Comparison of ENCODE assay signal across 15 cellular contexts in genomic region chr10:28564905-28565304, GRCh38. TPM values are rescaled to one million over a fixed set of nuclear protein-coding genes. Genes with fewer than 3 reads are reported as not detected.
DNase-seq lines count a peak whose midpoint lies in the region; ATAC-seq and TF ChIP-seq lines count a peak whose summit lies in the region.
"Had no signal": no experiment of that assay in that cellular context is flagged by ENCODE, and none has a peak within 500 bp of the region (broad histone marks: within the 10 kb centered on the region; RNA-seq: fewer than 3 reads in every experiment).

No MANE protein-coding gene starts in this region.

- H2AFZ ChIP-seq in GM23338 (no peak overlapping the region), mesenchymal stem cell (ENCODE audit: low read depth, low read length) (no peak overlapping the region)

- H2BK5ac ChIP-seq in mesenchymal stem cell (ENCODE audit: low read depth, low read length, poor library complexity, severe bottlenecking): no peak overlapping the region

- H3K18ac ChIP-seq in mesenchymal stem cell (ENCODE audit: low read depth in 1 of 2, low read length in 2 of 2): no peak overlapping the region

- H3K23ac ChIP-seq in mesenchymal stem cell (ENCODE audit: low read length in 2 of 2): no peak overlapping the region

- no peak overlapping the region for H3K4me2 ChIP-seq in GM23338
- no peak overlapping the region for H3K4me2 ChIP-seq in mesenchymal stem cell (ENCODE audit: low read length, poor library complexity, severe bottlenecking)

- no peak overlapping the region for H2BK12ac ChIP-seq in mesenchymal stem cell (ENCODE audit: low read length in 2 of 2)

- no peak overlapping the region for H4K8ac ChIP-seq in mesenchymal stem cell (ENCODE audit: low read length)

- no peaks in the 10 kb centered on the region for H3F3A ChIP-seq in GM23338 (replicated peaks; ENCODE audit: low read depth)

- no peaks in the 10 kb centered on the region for H3K9me3 ChIP-seq in mesenchymal stem cell (ENCODE audit: control insufficient read depth, low read length)
- H3K9me3 ChIP-seq: Caco-2, left lung, neutrophil, tibial nerve had no signal

- no peak overlapping the region for H2BK15ac ChIP-seq in mesenchymal stem cell (ENCODE audit: low read depth, poor library complexity, severe bottlenecking)

- no peaks in the 10 kb centered on the region for H3K79me1 ChIP-seq in mesenchymal stem cell (replicated peaks; ENCODE audit: low read length, poor library complexity, severe bottlenecking)

- H3K4me1 ChIP-seq in GM23338 (ENCODE audit: insufficient read depth) (peaks cover 22% of the 10 kb centered on the region), mesenchymal stem cell (ENCODE audit: control insufficient read depth, insufficient read depth, low read depth, low read length) (peaks cover 8% of the 10 kb centered on the region)

- DNase-seq in GM12865 (ENCODE audit: low read depth): peak; percentile 18
- DNase-seq in GM23338 (ENCODE audit: low spot score): no peak
- DNase-seq in NCI-H526 treated with DMSO at 0.1 percent for 48 hours (lab: John Stamatoyannopoulos, UW): peak; percentile 36
- peak; percentile 20 for DNase-seq in fibroblast of the aortic adventitia (ENCODE audit: low read depth)
- DNase-seq in mesenchymal stem cell: no peak
- DNase-seq in NCI-H345 (lab: John Stamatoyannopoulos, UW): no peak
- DNase-seq in stimulated activated CD4-positive, alpha-beta T cell treated with anti-CD3 and anti-CD28 coated beads, Interleukin-4, amount 100 ng/mL, for 4 hours: no peak
- DNase-seq: Caco-2, left lung, NCI-H1417, SHP77 had no signal

- H2BK120ac ChIP-seq in mesenchymal stem cell (ENCODE audit: low read depth, low read length): no peak overlapping the region

- H3K79me2 ChIP-seq in GM23338 (replicated peaks; ENCODE audit: insufficient read depth): peaks cover 100% of the 10 kb centered on the region

- no peak overlapping the region for H3K27ac Mint-ChIP-seq in GM23338

- H3K36me3 Mint-ChIP-seq in GM23338 (ENCODE audit: low read depth): peaks cover 33% of the 10 kb centered on the region; the same call in 2 of the 3 replicates

- ATAC-seq in GM23338 (no peak), HG03175 (IDR thresholded peaks at IDR 0.05; ENCODE audit: unreplicated experiment) (no peak)
- ATAC-seq: left lung had no signal

- peak overlapping the region; percentile 5; the same call in 1 of the 2 replicates for H3K27ac ChIP-seq in GM23338 (ENCODE audit: low read depth)
- no peak overlapping the region for H3K27ac ChIP-seq in mesenchymal stem cell (ENCODE audit: low read length, poor library complexity, severe bottlenecking)
- H3K27ac ChIP-seq: left lung, tibial nerve had no signal

- H3K4ac ChIP-seq in mesenchymal stem cell (ENCODE audit: low read depth in 1 of 2, low read length in 2 of 2): no peak overlapping the region

- H3K36me3 ChIP-seq in GM23338 (ENCODE audit: insufficient read depth) (peaks cover 8% of the 10 kb centered on the region; the same call in 1 of the 2 replicates), mesenchymal stem cell (ENCODE audit: control insufficient read depth in 1 of 2, insufficient read depth in 2 of 2, low read depth in 1 of 2, low read length in 2 of 2) (peaks cover 19 to 56% of the 10 kb centered on the region in 2 experiments)

- H3K9me3 Mint-ChIP-seq in GM23338: no peaks in the 10 kb centered on the region
- H3K9me3 Mint-ChIP-seq: brain had no signal

- H3K9ac ChIP-seq in mesenchymal stem cell (ENCODE audit: low read length): no peak overlapping the region

- no peaks in the 10 kb centered on the region for H3K27me3 Mint-ChIP-seq in GM23338 (ENCODE audit: insufficient read depth, low read depth, poor library complexity)
- H3K27me3 Mint-ChIP-seq: brain had no signal

- TF ChIP-seq CTCF in GM12865 (IDR thresholded peaks at IDR 0.05; ENCODE audit: insufficient read depth, low read depth, low read length, missing control alignments): no peak
- TF ChIP-seq CTCF in GM23338 (conservative IDR thresholded peaks at IDR 0.05; ENCODE audit: low read depth in 2 of 2): no peak
- TF ChIP-seq CTCF in fibroblast of the aortic adventitia (IDR thresholded peaks at IDR 0.05; ENCODE audit: insufficient read depth, low read length): no peak

- peaks cover 91% of the 10 kb centered on the region for H4K20me1 ChIP-seq in GM23338 (replicated peaks; ENCODE audit: insufficient read depth)

- H3K27me3 ChIP-seq in GM23338 (ENCODE audit: insufficient read depth) (no peaks in the 10 kb centered on the region), mesenchymal stem cell (ENCODE audit: control insufficient read depth in 1 of 2, insufficient read depth in 1 of 2, low read length in 2 of 2) (no peaks in the 10 kb centered on the region)
- H3K27me3 ChIP-seq: left lung, neutrophil, tibial nerve had no signal

- no peak overlapping the region for H3K14ac ChIP-seq in mesenchymal stem cell (ENCODE audit: low read length in 2 of 2)

- no peaks in the 10 kb centered on the region for H3K9me2 ChIP-seq in GM23338 (ENCODE audit: insufficient read depth)

- H3K4me3 ChIP-seq in GM12865 (ENCODE audit: low read depth, low read length): no peak overlapping the region
- no peak overlapping the region for H3K4me3 ChIP-seq in GM23338
- no peak overlapping the region for H3K4me3 ChIP-seq in fibroblast of the aortic adventitia (ENCODE audit: low read depth, low read length)
- H3K4me3 ChIP-seq in mesenchymal stem cell (ENCODE audit: insufficient read depth in 1 of 2, low read depth in 1 of 2, low read length in 2 of 2): no peak overlapping the region
- H3K4me3 ChIP-seq: left lung, tibial nerve had no signal

- no peak overlapping the region for H3K4me3 Mint-ChIP-seq in GM23338
- H3K4me3 Mint-ChIP-seq: brain had no signal

- no peak overlapping the region for H4K91ac ChIP-seq in mesenchymal stem cell (ENCODE audit: low read length)

- no peak overlapping the region for H2AK5ac ChIP-seq in mesenchymal stem cell (ENCODE audit: low read length, severe bottlenecking)

- 89% methylated on average over 6 of the region's 6 CpGs for WGBS in mesenchymal stem cell

- H3K4me1 Mint-ChIP-seq in GM23338: peaks cover 24% of the 10 kb centered on the region

TF ChIP-seq in GM23338, 12 proteins besides CTCF, POLR2A, EP300 and RAD21:
- TF ChIP-seq NANOG (IDR thresholded peaks at IDR 0.05; ENCODE audit: borderline replicate concordance): no peak

RNA-seq across cellular contexts. Expression of gene WAC, which starts 32.0 kb away (rescaled TPM):
- total RNA-seq in GM23338 (2014; rRNA removed; shearing (Covaris generic)): 106 and 116 TPM in 2 replicates
- 52.8 and 59.4 TPM in 2 replicates for polyA plus RNA-seq in GM23338 (2016; fragmentation: Nextera tagmentation; extraction: Ambion mirVana)
- 59.9 and 86.7 TPM in 2 replicates for total RNA-seq in fibroblast of the aortic adventitia (ENCODE audit: low replicate concordance)
- polyA plus RNA-seq in mesenchymal stem cell (2013, experiment 1 of 2): 94.3 TPM
- polyA plus RNA-seq in mesenchymal stem cell (2013, experiment 2 of 2): 90.8 TPM

Comparison
In these comparisons a context has a peak if more than half of its experiments do, and no peak if none do; other contexts are left out.
1. DNase-seq: peak in GM12865 (single experiment), NCI-H526 treated with DMSO at 0.1 percent for 48 hours (single experiment) and fibroblast of the aortic adventitia (single experiment); none in GM23338 (single experiment), mesenchymal stem cell (single experiment), NCI-H345 (single experiment) and stimulated activated CD4-positive, alpha-beta T cell treated with anti-CD3 and anti-CD28 coated beads, Interleukin-4, amount 100 ng/mL, for 4 hours (0 of 2).